ENCODE assay signal across 9 cellular contexts in genomic region chr16:31455601-31456314, GRCh38. TPM values are rescaled to one million over a fixed set of nuclear protein-coding genes. Genes with fewer than 3 reads are reported as not detected.
A peak's percentile ranks its signal among the peaks of the same experiment; 100 is the strongest.
DNase-seq lines count a peak whose midpoint lies in the region; ATAC-seq and TF ChIP-seq lines count a peak whose summit lies in the region.
"Had no signal": no experiment of that assay in that cellular context is flagged by ENCODE, and none has a peak within 500 bp of the region (broad histone marks: within the 10 kb centered on the region; RNA-seq: fewer than 3 reads in every experiment).

No MANE protein-coding gene starts in this region.

- H3K9me3 ChIP-seq in CD8-positive, alpha-beta T cell (ENCODE audit: low read length): no peaks in the 10 kb centered on the region
- H3K9me3 ChIP-seq in naive thymus-derived CD4-positive, alpha-beta T cell (ENCODE audit: control insufficient read depth in 2 of 3, low read length in 3 of 3): no peaks in the 10 kb centered on the region
- H3K9me3 ChIP-seq: ovary had no signal

- POLR2A ChIA-PET in CD8-positive, alpha-beta T cell (lab: Charles Lee): interaction anchor here (0.8 kb wide), 1 partner anchor 13 kb away, joined by 3 read pairs; the partner anchor contains the start of gene ZNF843
- POLR2A ChIA-PET in naive thymus-derived CD4-positive, alpha-beta T cell (lab: Charles Lee): interaction anchor here (0.6 to 1.9 kb wide), 7 partner anchors 21 to 414 kb away, joined by 3 to 8 read pairs (median 3); partner anchors contain the start of genes FUS, RUSF1, ZNF646 and ZNF668

- no peaks in the 10 kb centered on the region for H3K36me3 ChIP-seq in CD8-positive, alpha-beta T cell (ENCODE audit: insufficient read depth, low read length)
- H3K36me3 ChIP-seq in naive thymus-derived CD4-positive, alpha-beta T cell (ENCODE audit: control insufficient read depth in 2 of 3, insufficient read depth in 3 of 3, low read length in 3 of 3): no peaks in the 10 kb centered on the region
- H3K36me3 ChIP-seq: ovary had no signal

- H3K4me1 Mint-ChIP-seq in CD8-positive, alpha-beta T cell (ENCODE audit: low read depth): peaks cover 62% of the 10 kb centered on the region
- H3K4me1 Mint-ChIP-seq in activated naive CD8-positive, alpha-beta T cell treated with anti-CD3 and anti-CD28 coated beads for 36 hours: peaks cover 46% of the 10 kb centered on the region
- H3K4me1 Mint-ChIP-seq in naive thymus-derived CD4-positive, alpha-beta T cell: peaks cover 28 to 63% (median 55%) of the 10 kb centered on the region in 7 donors

- H3K4me1 ChIP-seq in CD8-positive, alpha-beta T cell (ENCODE audit: insufficient read depth, low read length): peaks cover 40% of the 10 kb centered on the region
- peaks cover 31 to 37% of the 10 kb centered on the region in 2 donors for H3K4me1 ChIP-seq in naive thymus-derived CD4-positive, alpha-beta T cell (ENCODE audit: control insufficient read depth in 2 of 2, insufficient read depth in 2 of 2, low read length in 2 of 2)

- H3K4me3 Mint-ChIP-seq in CD8-positive, alpha-beta T cell: peak overlapping the region; percentile 42
- peak overlapping the region; percentile 73 for H3K4me3 Mint-ChIP-seq in activated naive CD8-positive, alpha-beta T cell treated with anti-CD3 and anti-CD28 coated beads for 36 hours
- peak overlapping the region in 9 of 10 donors; percentile 12 to 88 (median 34) for H3K4me3 Mint-ChIP-seq in naive thymus-derived CD4-positive, alpha-beta T cell

- H3K27me3 ChIP-seq in CD8-positive, alpha-beta T cell (ENCODE audit: insufficient read depth, low read length): no peaks in the 10 kb centered on the region
- H3K27me3 ChIP-seq in naive thymus-derived CD4-positive, alpha-beta T cell (ENCODE audit: control insufficient read depth in 2 of 2, insufficient read depth in 2 of 2, low read length in 2 of 2): no peaks in the 10 kb centered on the region
- H3K27me3 ChIP-seq: ovary had no signal

- CTCF ChIA-PET in CD8-positive, alpha-beta T cell (lab: Charles Lee): interaction anchor here (0.6 to 5.5 kb wide), 4 partner anchors 12 to 413 kb away, joined by 4 to 27 read pairs (median 7); partner anchors contain the start of gene ZNF843
- CTCF ChIA-PET in naive thymus-derived CD4-positive, alpha-beta T cell (lab: Charles Lee): interaction anchor here (0.5 to 1.3 kb wide), 3 partner anchors 30 to 413 kb away, joined by 3 to 5 read pairs (median 4); no protein-coding TSS in a partner anchor

- no peak for ATAC-seq in CD8-positive, alpha-beta T cell
- ATAC-seq in naive thymus-derived CD4-positive, alpha-beta T cell: no peak
- no peak for ATAC-seq in GM21723 (IDR thresholded peaks at IDR 0.05; ENCODE audit: unreplicated experiment)
- ATAC-seq in HG02588 (IDR thresholded peaks at IDR 0.05; ENCODE audit: unreplicated experiment): no peak

- peak in 2 of 7 experiments; percentile 39 to 52 for DNase-seq in CD8-positive, alpha-beta T cell
- DNase-seq in activated naive CD8-positive, alpha-beta T cell treated with anti-CD3 and anti-CD28 coated beads for 36 hours: peak; percentile 37
- DNase-seq in naive thymus-derived CD4-positive, alpha-beta T cell: peak in 2 of 9 donors; percentile 31 to 32
- DNase-seq in NCI-H2171 (lab: John Stamatoyannopoulos, UW): no peak
- no peak for DNase-seq in medulla oblongata (ENCODE audit: extremely low spot score)

- no peak overlapping the region for H3K27ac ChIP-seq in CD8-positive, alpha-beta T cell (ENCODE audit: low read depth, low read length)
- no peak overlapping the region for H3K27ac ChIP-seq in naive thymus-derived CD4-positive, alpha-beta T cell (ENCODE audit: low read depth, low read length)
- H3K27ac ChIP-seq: ovary had no signal

- H3K27me3 Mint-ChIP-seq in CD8-positive, alpha-beta T cell (ENCODE audit: low read depth): no peaks in the 10 kb centered on the region
- no peaks in the 10 kb centered on the region for H3K27me3 Mint-ChIP-seq in activated naive CD8-positive, alpha-beta T cell treated with anti-CD3 and anti-CD28 coated beads for 36 hours
- no peaks in the 10 kb centered on the region for H3K27me3 Mint-ChIP-seq in naive thymus-derived CD4-positive, alpha-beta T cell

- intact Hi-C loops in CD8-positive, alpha-beta T cell (cut with DNase I, micrococcal nuclease): loop anchor here (5.0 kb wide), 2 partner anchors 313 to 1103 kb away; no protein-coding TSS in a partner anchor
- intact Hi-C loops in naive thymus-derived CD4-positive, alpha-beta T cell (cut with micrococcal nuclease): loop anchor here (5.0 kb wide), 2 partner anchors 253 to 758 kb away; partner anchors contain the start of genes PYCARD (in 1 of the 2) and SRCAP (in 1 of the 2)

- peak overlapping the region; percentile 86 for H3K27ac Mint-ChIP-seq in CD8-positive, alpha-beta T cell
- peak overlapping the region; percentile 38 for H3K27ac Mint-ChIP-seq in activated naive CD8-positive, alpha-beta T cell treated with anti-CD3 and anti-CD28 coated beads for 36 hours
- H3K27ac Mint-ChIP-seq in naive thymus-derived CD4-positive, alpha-beta T cell: peak overlapping the region; percentile 50 to 88 (median 62)

- no peak overlapping the region for H3K4me3 ChIP-seq in CD8-positive, alpha-beta T cell (ENCODE audit: low read depth, low read length)
- H3K4me3 ChIP-seq in naive thymus-derived CD4-positive, alpha-beta T cell (ENCODE audit: low read length): no peak overlapping the region
- H3K4me3 ChIP-seq: ovary had no signal

- TF ChIP-seq CTCF in CD8-positive, alpha-beta T cell (IDR thresholded peaks at IDR 0.05): peak; percentile 17

- H3K36me3 Mint-ChIP-seq in CD8-positive, alpha-beta T cell: peaks cover 13% of the 10 kb centered on the region
- peaks cover 32% of the 10 kb centered on the region for H3K36me3 Mint-ChIP-seq in activated naive CD8-positive, alpha-beta T cell treated with anti-CD3 and anti-CD28 coated beads for 36 hours
- H3K36me3 Mint-ChIP-seq in naive thymus-derived CD4-positive, alpha-beta T cell: peaks cover 0 to 9% (median 0%) of the 10 kb centered on the region in 5 donors

- TF ChIP-seq EP300 in Ishikawa (IDR thresholded peaks at IDR 0.05; ENCODE audit: borderline replicate concordance): no peak

- no peaks in the 10 kb centered on the region for H3K9me3 Mint-ChIP-seq in CD8-positive, alpha-beta T cell
- no peaks in the 10 kb centered on the region for H3K9me3 Mint-ChIP-seq in activated naive CD8-positive, alpha-beta T cell treated with anti-CD3 and anti-CD28 coated beads for 36 hours
- H3K9me3 Mint-ChIP-seq in naive thymus-derived CD4-positive, alpha-beta T cell: peaks cover 0 to 2% (median 0%) of the 10 kb centered on the region in 11 donors

- TF ChIP-seq RAD21 in Ishikawa (IDR thresholded peaks at IDR 0.05; ENCODE audit: low read depth): peak; percentile 21

TF ChIP-seq in Ishikawa, 13 proteins besides CTCF, POLR2A, EP300 and RAD21 (continues in another document):
- no peak for TF ChIP-seq CEBPB (IDR thresholded peaks at IDR 0.05)
- TF ChIP-seq TEAD4 (IDR thresholded peaks at IDR 0.05): no peak
- TF ChIP-seq MAX (IDR thresholded peaks at IDR 0.05): no peak
- no peak for TF ChIP-seq FOXM1 (IDR thresholded peaks at IDR 0.05; ENCODE audit: borderline replicate concordance, low read depth)
- TF ChIP-seq TAF1 (IDR thresholded peaks at IDR 0.05; ENCODE audit: low read depth): no peak
- no peak for TF ChIP-seq ZBTB7A (IDR thresholded peaks at IDR 0.05; ENCODE audit: low read depth)
- TF ChIP-seq YY1 (IDR thresholded peaks at IDR 0.05; ENCODE audit: low read depth): no peak

RNA-seq across cellular contexts. Expression of gene ARMC5, which starts 3.5 kb away (rescaled TPM):
- 10 to 100 TPM; 22.4 to 24.0 TPM for total RNA-seq in CD8-positive, alpha-beta T cell
- total RNA-seq in activated naive CD8-positive, alpha-beta T cell treated with anti-CD3 and anti-CD28 coated beads for 36 hours: 10 to 100 TPM; 13.7 to 14.3 TPM
- total RNA-seq in naive thymus-derived CD4-positive, alpha-beta T cell: 10 to 100 TPM in 3 of 5 experiments, 1 to 10 TPM in 2; 8.5 to 14.4 (median 11.5) TPM
- 10 to 100 TPM in 1 of 2 donors, 1 to 10 TPM in 1; 6.2 to 12.1 TPM for polyA plus RNA-seq in naive thymus-derived CD4-positive, alpha-beta T cell

RNA-seq across cellular contexts. Expression of gene ZNF843, which starts 13.2 kb away (rescaled TPM):
- not detected for total RNA-seq in CD8-positive, alpha-beta T cell
- total RNA-seq in activated naive CD8-positive, alpha-beta T cell treated with anti-CD3 and anti-CD28 coated beads for 36 hours: under 1 TPM in 1 of 2 experiments, not detected in 1; 0.12 TPM
- under 1 TPM; 0.11 to 0.54 (median 0.32) TPM for total RNA-seq in naive thymus-derived CD4-positive, alpha-beta T cell
- polyA plus RNA-seq in naive thymus-derived CD4-positive, alpha-beta T cell: under 1 TPM; 0.12 to 0.33 TPM

RNA-seq across cellular contexts. Expression of gene TGFB1I1, which starts 16.2 kb away (rescaled TPM):
- total RNA-seq in CD8-positive, alpha-beta T cell: under 1 TPM; 0.31 to 0.60 TPM
- under 1 TPM; 0.32 to 0.49 TPM for total RNA-seq in activated naive CD8-positive, alpha-beta T cell treated with anti-CD3 and anti-CD28 coated beads for 36 hours
- total RNA-seq in naive thymus-derived CD4-positive, alpha-beta T cell: 1 to 10 TPM in 1 of 5 experiments, under 1 TPM in 4; 0.29 to 1.5 (median 0.57) TPM
- polyA plus RNA-seq in naive thymus-derived CD4-positive, alpha-beta T cell: under 1 TPM; 0.32 to 0.44 TPM

RNA-seq across cellular contexts. Expression of gene SLC5A2, which starts 27.2 kb away (rescaled TPM):
- total RNA-seq in CD8-positive, alpha-beta T cell: 1 to 10 TPM; 1.8 to 2.4 TPM
- total RNA-seq in activated naive CD8-positive, alpha-beta T cell treated with anti-CD3 and anti-CD28 coated beads for 36 hours: under 1 TPM in 1 of 2 experiments, not detected in 1; 0.08 TPM
- 1 to 10 TPM in 4 of 5 experiments, under 1 TPM in 1; 0.12 to 5.5 (median 3.7) TPM for total RNA-seq in naive thymus-derived CD4-positive, alpha-beta T cell
- 1 to 10 TPM; 2.4 to 3.3 TPM for polyA plus RNA-seq in naive thymus-derived CD4-positive, alpha-beta T cell

RNA-seq across cellular contexts. Expression of gene COX6A2, which starts 27.6 kb away (rescaled TPM):
- not detected for total RNA-seq in CD8-positive, alpha-beta T cell
- total RNA-seq in activated naive CD8-positive, alpha-beta T cell treated with anti-CD3 and anti-CD28 coated beads for 36 hours: not detected
- not detected for total RNA-seq in naive thymus-derived CD4-positive, alpha-beta T cell
- polyA plus RNA-seq in naive thymus-derived CD4-positive, alpha-beta T cell: not detected
- total RNA-seq: ovary had no signal
